Comparison of ENCODE assay signal across 18 cellular contexts in the genomic region with DNA sequence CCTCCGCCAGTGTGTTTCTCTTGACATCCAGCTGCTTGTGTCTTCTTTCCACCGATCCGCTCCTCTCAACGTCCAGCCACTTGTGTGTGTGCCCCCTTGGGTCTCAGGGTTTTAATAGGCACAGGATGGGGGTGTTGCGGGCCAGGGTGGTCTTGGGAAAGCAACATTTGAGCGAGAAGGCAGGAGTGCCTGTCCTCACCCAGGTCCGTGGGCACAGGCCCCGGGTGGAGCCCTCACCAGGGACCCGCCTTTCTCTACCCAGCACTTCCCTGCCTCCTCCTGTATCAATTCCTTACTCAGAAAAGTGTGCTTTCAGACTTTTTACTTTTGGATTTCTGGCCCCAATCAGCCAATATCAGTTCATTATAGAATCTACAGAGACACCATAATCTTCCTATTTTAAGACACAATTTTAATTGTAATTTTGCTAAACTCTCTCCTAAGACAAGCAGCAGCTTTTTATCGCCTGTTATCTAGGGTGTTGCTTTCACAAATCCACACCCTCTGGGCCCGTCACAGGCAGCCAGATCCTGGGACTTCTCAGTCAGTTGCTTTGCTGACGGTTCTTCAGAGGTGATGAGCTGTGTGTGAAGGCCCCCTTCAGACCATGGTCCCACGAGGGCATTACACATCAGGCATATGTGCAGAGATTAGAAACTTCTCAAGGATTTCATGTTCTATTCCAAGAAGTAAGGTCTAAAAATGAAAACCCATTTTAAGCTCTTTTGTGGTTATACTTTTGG.
DNase-seq lines count a peak whose midpoint lies in the region; ATAC-seq and TF ChIP-seq lines count a peak whose summit lies in the region.
"Had no signal": no experiment of that assay in that cellular context is flagged by ENCODE, and none has a peak within 500 bp of the region (broad histone marks: within the 10 kb centered on the region; RNA-seq: fewer than 3 reads in every experiment).

No MANE protein-coding gene starts in this region.

- in situ Hi-C loops in gastrocnemius medialis (cut with MboI; ENCODE audit: low sequenced_read_pairs in 4 of 4): no loop called here

- H3K4me1 Mint-ChIP-seq in naive thymus-derived CD8-positive, alpha-beta T cell: no peaks in the 10 kb centered on the region
- H3K4me1 Mint-ChIP-seq: CD4-positive, CD25-positive, alpha-beta regulatory T cell; IgD-negative memory B cell had no signal

- H3K4me3 ChIP-seq in colonic mucosa: no peak overlapping the region
- no peak overlapping the region for H3K4me3 ChIP-seq in cardiac muscle cell
- H3K4me3 ChIP-seq in gastrocnemius medialis: no peak overlapping the region

- H3K27ac ChIP-seq in colonic mucosa (no peak overlapping the region), cardiac muscle cell (peak overlapping the region; percentile 87), gastrocnemius medialis (peak overlapping the region; percentile 66 to 81 (median 78))
- H3K27ac ChIP-seq: HL-60 had no signal

- peak; percentile 46 for DNase-seq in colonic mucosa
- DNase-seq in cardiac muscle cell (ENCODE audit: low read depth in 1 of 2, low spot score in 1 of 2): peak; percentile 30 to 88
- peak; percentile 50 to 52 for DNase-seq in left colon
- DNase-seq in gastrocnemius medialis: no peak
- no peak for DNase-seq in central memory CD4-positive, alpha-beta T cell
- DNase-seq in COLO668 (lab: John Stamatoyannopoulos, UW; ENCODE audit: unreplicated experiment): no peak
- DNase-seq in naive thymus-derived CD8-positive, alpha-beta T cell: no peak
- no peak for DNase-seq in NCI-H1105 treated with DMSO at 0.1 percent for 48 hours (lab: John Stamatoyannopoulos, UW)
- DNase-seq: AML-193; CD4-positive, CD25-positive, alpha-beta regulatory T cell; HCEC 1CT; NCI-H1105; NCI-H1694 treated with DMSO at 0.1 percent for 48 hours; NCI-H2107; NCI-H2227 treated with DMSO at 0.1 percent for 48 hours; NCI-H524 had no signal

- peaks cover 2 to 18% (median 14%) of the 10 kb centered on the region in 3 donors for H3K36me3 Mint-ChIP-seq in naive thymus-derived CD8-positive, alpha-beta T cell

- peaks cover 6 to 17% (median 10%) of the 10 kb centered on the region in 5 donors for H3K27me3 Mint-ChIP-seq in naive thymus-derived CD8-positive, alpha-beta T cell

- H3K9ac ChIP-seq in colonic mucosa (ENCODE audit: low read depth in 2 of 2, low read length in 2 of 2): no peak overlapping the region

- peak; percentile 71 for ATAC-seq in left colon
- no peak for ATAC-seq in gastrocnemius medialis
- ATAC-seq in naive thymus-derived CD8-positive, alpha-beta T cell: no peak

- intact Hi-C loops in colonic mucosa (cut with DNase I) (no loop called here), left colon (cut with DNase I, micrococcal nuclease) (no loop called here), gastrocnemius medialis (cut with DNase I; ENCODE audit: low total_unique reads) (loop anchor here (5.0 kb wide), 1 partner anchor 113 kb away; no protein-coding TSS in a partner anchor)

- H3K9me3 Mint-ChIP-seq in naive thymus-derived CD8-positive, alpha-beta T cell: peaks cover 5 to 30% (median 13%) of the 10 kb centered on the region in 9 donors

- POLR2A ChIA-PET in naive thymus-derived CD8-positive, alpha-beta T cell (lab: Charles Lee): no interaction called here

- no peaks in the 10 kb centered on the region for H3K27me3 ChIP-seq in colonic mucosa
- H3K27me3 ChIP-seq in cardiac muscle cell: no peaks in the 10 kb centered on the region
- H3K27me3 ChIP-seq in gastrocnemius medialis: peaks cover 0 to 2% (median 0%) of the 10 kb centered on the region in 3 donors

- no peaks in the 10 kb centered on the region for H3K9me3 ChIP-seq in colonic mucosa
- no peaks in the 10 kb centered on the region for H3K9me3 ChIP-seq in cardiac muscle cell (ENCODE audit: low read depth)
- peaks cover 0 to 6% (median 0%) of the 10 kb centered on the region in 3 donors for H3K9me3 ChIP-seq in gastrocnemius medialis

- TF ChIP-seq CTCF in colonic mucosa (IDR thresholded peaks at IDR 0.05) (no peak), cardiac muscle cell (IDR thresholded peaks at IDR 0.05; ENCODE audit: low read depth, low read length) (no peak), gastrocnemius medialis (IDR thresholded peaks at IDR 0.05 in 4 of 5, conservative IDR thresholded peaks at IDR 0.05 in 1 of 5) (no peak)

- TF ChIP-seq POLR2A in gastrocnemius medialis (IDR thresholded peaks at IDR 0.05): no peak

- H3K36me3 ChIP-seq in colonic mucosa: no peaks in the 10 kb centered on the region
- no peaks in the 10 kb centered on the region for H3K36me3 ChIP-seq in cardiac muscle cell
- no peaks in the 10 kb centered on the region for H3K36me3 ChIP-seq in gastrocnemius medialis

- H3K4me1 ChIP-seq in colonic mucosa (no peaks in the 10 kb centered on the region), cardiac muscle cell (ENCODE audit: low read depth) (peaks cover 61% of the 10 kb centered on the region), gastrocnemius medialis (peaks cover 51 to 56% of the 10 kb centered on the region in 2 donors)

- no peak overlapping the region for H3K4me3 Mint-ChIP-seq in naive thymus-derived CD8-positive, alpha-beta T cell
- H3K4me3 Mint-ChIP-seq: CD4-positive, CD25-positive, alpha-beta regulatory T cell; IgD-negative memory B cell had no signal

- no peak overlapping the region for H3K27ac Mint-ChIP-seq in naive thymus-derived CD8-positive, alpha-beta T cell
- H3K27ac Mint-ChIP-seq: CD4-positive, CD25-positive, alpha-beta regulatory T cell; IgD-negative memory B cell had no signal

Comparison
In these comparisons a context has a peak if more than half of its experiments do, and no peak if none do; other contexts are left out.
1. DNase-seq: peak in colonic mucosa (single experiment), cardiac muscle cell (2 of 2) and left colon (2 of 2); none in gastrocnemius medialis (0 of 2), central memory CD4-positive, alpha-beta T cell (single experiment), COLO668 (single experiment), naive thymus-derived CD8-positive, alpha-beta T cell (0 of 10) and NCI-H1105 treated with DMSO at 0.1 percent for 48 hours (single experiment).